Comparison of ENCODE assay signal across 9 cellular contexts in the genomic region with DNA sequence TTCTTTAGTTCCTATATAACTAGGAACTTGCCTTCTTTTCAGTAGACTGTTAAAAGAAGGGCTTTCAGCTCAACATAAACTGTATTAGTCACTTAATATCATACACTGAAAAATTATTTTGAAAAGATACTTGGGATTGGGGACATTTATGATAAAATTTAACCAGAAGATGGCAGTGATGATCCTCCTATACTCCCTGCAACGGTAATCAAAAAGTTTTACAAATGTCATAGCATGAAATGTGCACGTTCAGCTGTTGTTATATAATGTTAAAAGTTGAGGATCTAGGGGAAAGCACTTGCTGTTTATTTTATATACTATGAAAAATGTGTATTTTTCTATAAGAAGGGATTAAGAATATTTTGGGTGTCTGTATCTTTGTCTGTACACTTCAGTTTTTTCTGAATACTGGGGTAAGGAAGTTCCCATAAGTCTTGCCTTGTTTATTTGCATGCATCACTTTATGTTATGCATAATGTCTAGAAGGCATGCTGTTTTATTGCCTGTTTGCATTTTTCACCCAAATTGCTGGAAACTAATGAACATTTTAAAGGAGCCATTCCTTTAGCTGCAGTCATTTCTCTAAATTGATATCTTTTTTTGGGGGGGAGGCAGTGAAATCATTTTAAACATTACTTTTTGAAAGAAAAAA. TPM values are rescaled to one million over a fixed set of nuclear protein-coding genes. Genes with fewer than 3 reads are reported as not detected.
DNase-seq lines count a peak whose midpoint lies in the region; ATAC-seq and TF ChIP-seq lines count a peak whose summit lies in the region.
"Had no signal": no experiment of that assay in that cellular context is flagged by ENCODE, and none has a peak within 500 bp of the region (broad histone marks: within the 10 kb centered on the region; RNA-seq: fewer than 3 reads in every experiment).

No MANE protein-coding gene starts in this region.

- H3K4me3 ChIP-seq in AG04449 (ENCODE audit: low read depth, low read length) (no peak overlapping the region), GM12865 (ENCODE audit: low read depth, low read length) (no peak overlapping the region), OCI-LY3 (ENCODE audit: low read length) (no peak overlapping the region), fibroblast of lung (replicated peaks in 1 of 4; ENCODE audit: control extremely low read depth in 1 of 4, insufficient read depth in 1 of 4, low read depth in 3 of 4, low read length in 4 of 4) (no peak overlapping the region)
- H3K4me3 ChIP-seq: coronary artery had no signal

- TF ChIP-seq CTCF in AG04449 (IDR thresholded peaks at IDR 0.05; ENCODE audit: insufficient read depth, low read length, missing control alignments) (peak; percentile 14), GM12865 (IDR thresholded peaks at IDR 0.05; ENCODE audit: insufficient read depth, low read depth, low read length, missing control alignments) (no peak), OCI-LY3 (IDR thresholded peaks at IDR 0.05; ENCODE audit: low read depth, low read length) (peak; percentile 50), fibroblast of lung (conservative IDR thresholded peaks at IDR 0.05 in 1 of 2, IDR thresholded peaks at IDR 0.05 in 1 of 2; ENCODE audit: low read depth in 1 of 2, low read length in 2 of 2) (peak; percentile 22 to 42)

- H3K4me1 ChIP-seq in OCI-LY3 (ENCODE audit: low read length) (peaks cover 12% of the 10 kb centered on the region), fibroblast of lung (ENCODE audit: control insufficient read depth, extremely low read depth, insufficient read depth, low read length) (peaks cover 5% of the 10 kb centered on the region)

- ATAC-seq in T-helper 17 cell, result no peak
- no peak for ATAC-seq in GM18520 (IDR thresholded peaks at IDR 0.05; ENCODE audit: unreplicated experiment)
- ATAC-seq in GM19035 (IDR thresholded peaks at IDR 0.05; ENCODE audit: unreplicated experiment), result no peak

- H3K27ac ChIP-seq in OCI-LY3 (ENCODE audit: low read length), result no peak overlapping the region
- no peak overlapping the region for H3K27ac ChIP-seq in fibroblast of lung (ENCODE audit: insufficient read depth, low read length)
- H3K27ac ChIP-seq: coronary artery had no signal

- H3K36me3 ChIP-seq in OCI-LY3 (replicated peaks; ENCODE audit: low read depth, low read length), result no peaks in the 10 kb centered on the region
- H3K36me3 ChIP-seq in fibroblast of lung (ENCODE audit: control insufficient read depth, insufficient read depth, low read length), result no peaks in the 10 kb centered on the region

- DNase-seq in AG04449 (ENCODE audit: low read depth, low spot score), result no peak
- peak; percentile 13 for DNase-seq in GM12865 (ENCODE audit: low read depth)
- DNase-seq in fibroblast of lung (ENCODE audit: low read depth in 2 of 2), result peak in 1 of 2 donors; percentile 49
- no peak for DNase-seq in effector CD8-positive, alpha-beta T cell (lab: John Stamatoyannopoulos, UW)
- DNase-seq in T-helper 17 cell, result no peak

- H3K27ac Mint-ChIP-seq in T-helper 17 cell, result no peak overlapping the region

- H2AFZ ChIP-seq in OCI-LY3 (ENCODE audit: low read depth, low read length) (no peak overlapping the region), fibroblast of lung (ENCODE audit: low read length) (no peak overlapping the region)

- H3K27me3 ChIP-seq in OCI-LY3 (ENCODE audit: low read depth, low read length) (no peaks in the 10 kb centered on the region), fibroblast of lung (ENCODE audit: control insufficient read depth, insufficient read depth, low read length) (no peaks in the 10 kb centered on the region)

- no peaks in the 10 kb centered on the region for H3K27me3 Mint-ChIP-seq in T-helper 17 cell

- POLR2A ChIA-PET in AG04449 (lab: Yijun Ruan, JAX), result no interaction called here

- no peak overlapping the region for H3K4me3 Mint-ChIP-seq in T-helper 17 cell

- H3K9me3 ChIP-seq in OCI-LY3 (ENCODE audit: insufficient read depth, low read length) (no peaks in the 10 kb centered on the region), fibroblast of lung (ENCODE audit: control insufficient read depth, insufficient read depth, low read depth, low read length) (no peaks in the 10 kb centered on the region), T-helper 17 cell (ENCODE audit: control insufficient read depth, low read length, poor library complexity, severe bottlenecking) (no peaks in the 10 kb centered on the region)

- no peaks in the 10 kb centered on the region for H3K36me3 Mint-ChIP-seq in T-helper 17 cell (ENCODE audit: low read depth)

- H3K79me2 ChIP-seq in OCI-LY3 (ENCODE audit: low read length) (no peaks in the 10 kb centered on the region), fibroblast of lung (ENCODE audit: control insufficient read depth, insufficient read depth, low read length) (peaks cover 27% of the 10 kb centered on the region)

- H3K9ac ChIP-seq in OCI-LY3 (ENCODE audit: low read length), result no peak overlapping the region
- H3K9ac ChIP-seq in fibroblast of lung (ENCODE audit: insufficient read depth, low read length), result no peak overlapping the region

- CTCF ChIA-PET in AG04449 (lab: Yijun Ruan, JAX), result interaction anchor here (0.6 to 12.8 kb wide), 38 partner anchors 8 to 777 kb away, joined by 3 to 355 read pairs (median 4); partner anchors contain the start of genes DLX2 and HAT1

- H3K4me2 ChIP-seq in OCI-LY3 (ENCODE audit: low read length) (no peak overlapping the region), fibroblast of lung (ENCODE audit: extremely low read depth, insufficient read depth, low read length) (no peak overlapping the region)

- H3K4me1 Mint-ChIP-seq in T-helper 17 cell, result peaks cover 10% of the 10 kb centered on the region

- H4K20me1 ChIP-seq in OCI-LY3 (ENCODE audit: insufficient read depth, low read length) (0 out of 2 replicates have a peak, but pooled peaks cover 3% of the 10 kb centered on the region), fibroblast of lung (ENCODE audit: control insufficient read depth, extremely low read depth, insufficient read depth, low read length) (no peaks in the 10 kb centered on the region)

RNA-seq across cellular contexts. Expression of gene DYNC1I2, which starts 19.0 kb away (rescaled TPM):
- total RNA-seq in fibroblast of lung (86.0 and 109 TPM in 2 replicates), T-helper 17 cell (10 to 100 TPM; 23.2 to 27.3 TPM)
- 204 and 238 TPM in 2 replicates for polyA plus RNA-seq in fibroblast of lung
- polyA plus RNA-seq in fibroblast of lung (2012), result 121 and 128 TPM in 2 replicates
- polyA minus RNA-seq in fibroblast of lung (ENCODE audit: low replicate concordance), result 26.0 and 34.9 TPM in 2 replicates
